ENCODE assay signal across 8 cellular contexts in the genomic region with DNA sequence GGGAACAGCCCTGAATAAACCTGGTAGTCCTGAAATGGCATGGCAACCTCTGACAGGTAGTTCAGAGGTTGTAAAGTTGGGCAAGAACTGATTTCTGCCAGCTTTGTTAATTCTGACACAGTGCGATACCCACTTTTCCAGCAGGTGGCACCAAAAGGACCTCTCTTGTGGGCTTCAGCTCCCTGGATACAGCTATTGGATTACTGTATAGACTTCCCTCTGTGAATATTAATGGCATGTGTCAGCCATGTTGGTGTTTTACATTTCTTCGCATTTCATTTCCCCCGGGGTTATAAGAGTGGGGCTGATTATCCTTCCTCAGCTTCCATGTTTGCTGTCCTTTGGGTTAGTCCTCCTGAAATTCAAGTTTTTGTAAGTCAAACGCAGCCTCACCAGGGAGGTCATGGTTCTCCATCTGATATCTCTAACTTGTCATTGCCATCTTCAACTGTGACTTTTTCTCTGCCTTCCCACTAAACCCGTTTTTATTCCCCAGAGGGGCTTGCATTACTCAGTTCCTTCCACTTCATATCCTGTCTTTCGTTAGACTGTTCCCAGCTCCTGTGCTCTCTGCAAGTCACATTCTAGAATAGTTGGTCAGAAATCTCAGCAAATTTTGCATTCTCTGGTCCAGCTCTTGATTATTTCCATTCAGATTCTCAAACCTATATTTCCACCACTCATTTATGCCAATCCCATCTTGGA.
DNase-seq lines count a peak whose midpoint lies in the region; ATAC-seq, FAIRE-seq and TF ChIP-seq lines count a peak whose summit lies in the region.

No MANE protein-coding gene starts in this region.

- H3K36me3 Mint-ChIP-seq in stimulated activated memory B cell treated with anti-CD40 and anti-IgM and Interleukin-4, amounts not matched to agents 10 μg/mL and 1 μg/mL and 100 μg/mL, for 72 hours = no peaks in the 10 kb centered on the region

- ATAC-seq in HG03103 (IDR thresholded peaks at IDR 0.05; ENCODE audit: low read depth, unreplicated experiment) (peak; percentile 54), GM18511 (IDR thresholded peaks at IDR 0.05; ENCODE audit: unreplicated experiment) (no peak)
- no peak for ATAC-seq in stimulated activated memory B cell treated with anti-CD40 and anti-IgM and Interleukin-4, amounts not matched to agents 10 μg/mL and 1 μg/mL and 100 μg/mL, for 72 hours

- H3K4me3 ChIP-seq in ascending aorta (no peak overlapping the region), small intestine (ENCODE audit: low read depth in 1 of 2, low read length in 2 of 2) (no peak overlapping the region)

- no peak overlapping the region for H3K27ac Mint-ChIP-seq in stimulated activated memory B cell treated with anti-CD40 and anti-IgM and Interleukin-4, amounts not matched to agents 10 μg/mL and 1 μg/mL and 100 μg/mL, for 72 hours

- H3K4me3 Mint-ChIP-seq in stimulated activated memory B cell treated with anti-CD40 and anti-IgM and Interleukin-4, amounts not matched to agents 10 μg/mL and 1 μg/mL and 100 μg/mL, for 72 hours = no peak overlapping the region

- FAIRE-seq in small intestine (lab: Jason Lieb, UNC) = no peak

- no peaks in the 10 kb centered on the region for H3K36me3 ChIP-seq in ascending aorta
- H3K36me3 ChIP-seq in small intestine (ENCODE audit: control insufficient read depth in 2 of 2, insufficient read depth in 2 of 2, low read length in 2 of 2) = no peaks in the 10 kb centered on the region

- no peaks in the 10 kb centered on the region for H3K27me3 ChIP-seq in ascending aorta
- H3K27me3 ChIP-seq in small intestine (ENCODE audit: control insufficient read depth in 2 of 2, insufficient read depth in 2 of 2, low read length in 2 of 2) = peaks cover 0 to 2% of the 10 kb centered on the region in 2 donors

- no peaks in the 10 kb centered on the region for H3K4me1 Mint-ChIP-seq in stimulated activated memory B cell treated with anti-CD40 and anti-IgM and Interleukin-4, amounts not matched to agents 10 μg/mL and 1 μg/mL and 100 μg/mL, for 72 hours

- peaks cover 5 to 7% of the 10 kb centered on the region in 2 donors for H3K4me1 ChIP-seq in ascending aorta
- H3K4me1 ChIP-seq in small intestine (ENCODE audit: control insufficient read depth in 2 of 2, insufficient read depth in 1 of 2, low read depth in 1 of 2, low read length in 1 of 2) = no peaks in the 10 kb centered on the region

- intact Hi-C loops in ascending aorta (cut with DNase I) = loop anchor here (2.0 kb wide), 2 partner anchors 14 to 46 kb away; no protein-coding TSS in a partner anchor

- DNase-seq in Daoy (ENCODE audit: low read depth) (peak; percentile 66), NCI-H524 treated with DMSO at 0.1 percent for 48 hours (lab: John Stamatoyannopoulos, UW) (peak; percentile 71), ascending aorta (ENCODE audit: low spot score in 2 of 2) (peak in 1 of 2 donors; percentile 80), hepatic stellate cell (ENCODE audit: low spot score) (peak; percentile 71), small intestine (peak; percentile 43)

- H3K27ac ChIP-seq in ascending aorta (peak overlapping the region; percentile 45 to 63), small intestine (ENCODE audit: low read depth in 1 of 2, low read length in 1 of 2) (no peak overlapping the region)

- H3K27me3 Mint-ChIP-seq in stimulated activated memory B cell treated with anti-CD40 and anti-IgM and Interleukin-4, amounts not matched to agents 10 μg/mL and 1 μg/mL and 100 μg/mL, for 72 hours = peaks cover 14% of the 10 kb centered on the region

- WGBS in small intestine, 3 donors = 54 to 57% (median 54%) methylated on average over 6 of the region's 6 CpGs

- H3K9me3 ChIP-seq in ascending aorta (no peaks in the 10 kb centered on the region), small intestine (ENCODE audit: control insufficient read depth, low read depth) (no peaks in the 10 kb centered on the region)

- no peaks in the 10 kb centered on the region for H3K9me3 Mint-ChIP-seq in stimulated activated memory B cell treated with anti-CD40 and anti-IgM and Interleukin-4, amounts not matched to agents 10 μg/mL and 1 μg/mL and 100 μg/mL, for 72 hours

- peak; percentile 44 to 72 (median 62) for TF ChIP-seq CTCF in ascending aorta (IDR thresholded peaks at IDR 0.05)

Comparison
In these comparisons a context has a peak if more than half of its experiments do, and no peak if none do; other contexts are left out.
1. H3K27ac ChIP-seq: peak in ascending aorta (2 of 2); none in small intestine (0 of 2).